13 cellular contexts compared by ENCODE assay signal in genomic region chr4:40206421-40206820, GRCh38. TPM values are rescaled to one million over a fixed set of nuclear protein-coding genes. Genes with fewer than 3 reads are reported as not detected.
DNase-seq lines count a peak whose midpoint lies in the region; ATAC-seq and TF ChIP-seq lines count a peak whose summit lies in the region.
"Had no signal": no experiment of that assay in that cellular context is flagged by ENCODE, and none has a peak within 500 bp of the region (broad histone marks: within the 10 kb centered on the region; RNA-seq: fewer than 3 reads in every experiment).

No MANE protein-coding gene starts in this region.

- no peak for TF ChIP-seq EP300 in transverse colon (IDR thresholded peaks at IDR 0.05; ENCODE audit: low read depth)

- peaks cover 64% of the 10 kb centered on the region for H3K4me1 Mint-ChIP-seq in activated CD8-positive, alpha-beta memory T cell treated with anti-CD3 and anti-CD28 coated beads, Interleukin-2, amount 10 ng/mL, durations not matched to agents 7 days and 5 days
- H3K4me1 Mint-ChIP-seq in T-cell = peaks cover 66 to 90% (median 80%) of the 10 kb centered on the region in 3 donors
- peaks cover 68 to 73% of the 10 kb centered on the region in 2 donors for H3K4me1 Mint-ChIP-seq in effector memory CD8-positive, alpha-beta T cell (ENCODE audit: low read depth in 2 of 2)
- H3K4me1 Mint-ChIP-seq: endodermal cell had no signal

- H3K27ac Mint-ChIP-seq in activated CD8-positive, alpha-beta memory T cell treated with anti-CD3 and anti-CD28 coated beads, Interleukin-2, amount 10 ng/mL, durations not matched to agents 7 days and 5 days = peak overlapping the region; percentile 99
- H3K27ac Mint-ChIP-seq in T-cell = peak overlapping the region; percentile 93 to 96
- H3K27ac Mint-ChIP-seq in effector memory CD8-positive, alpha-beta T cell = peak overlapping the region; percentile 99 to 100

- H3K4me3 Mint-ChIP-seq in activated CD8-positive, alpha-beta memory T cell treated with anti-CD3 and anti-CD28 coated beads, Interleukin-2, amount 10 ng/mL, durations not matched to agents 7 days and 5 days = peak overlapping the region; percentile 98
- peak overlapping the region; percentile 96 to 99 (median 98) for H3K4me3 Mint-ChIP-seq in T-cell
- peak overlapping the region; percentile 98 to 99 for H3K4me3 Mint-ChIP-seq in effector memory CD8-positive, alpha-beta T cell
- H3K4me3 Mint-ChIP-seq: endodermal cell had no signal

- H3K9me3 ChIP-seq in transverse colon = no peaks in the 10 kb centered on the region

- no peaks in the 10 kb centered on the region for H3K27me3 Mint-ChIP-seq in activated CD8-positive, alpha-beta memory T cell treated with anti-CD3 and anti-CD28 coated beads, Interleukin-2, amount 10 ng/mL, durations not matched to agents 7 days and 5 days
- no peaks in the 10 kb centered on the region for H3K27me3 Mint-ChIP-seq in T-cell
- no peaks in the 10 kb centered on the region for H3K27me3 Mint-ChIP-seq in effector memory CD8-positive, alpha-beta T cell

- POLR2A ChIA-PET in T-cell (lab: Charles Lee) = interaction anchor here (0.6 to 4.4 kb wide), 15 partner anchors 8 to 1552 kb away, joined by 3 to 47 read pairs (median 5); partner anchors contain the start of gene RHOH (in 1 of the 2)

- no peak for TF ChIP-seq CTCF in transverse colon (IDR thresholded peaks at IDR 0.05)

- in situ Hi-C loops in transverse colon (cut with MboI; ENCODE audit: low pct_ligation_motif_present in 1 of 4, low pct_unique_long_range_greater_than_20kb in 1 of 4, low sequenced_read_pairs in 3 of 4) = no loop called here

- H3K27ac ChIP-seq in transverse colon = peak overlapping the region; percentile 44 to 82 (median 62)
- H3K27ac ChIP-seq: hepatocyte had no signal

- H3K27me3 ChIP-seq in transverse colon = peaks cover 2% of the 10 kb centered on the region
- H3K27me3 ChIP-seq: hepatocyte had no signal

- no peak for TF ChIP-seq POLR2A in transverse colon (IDR thresholded peaks at IDR 0.05)

- no peaks in the 10 kb centered on the region for H3K9me3 Mint-ChIP-seq in activated CD8-positive, alpha-beta memory T cell treated with anti-CD3 and anti-CD28 coated beads, Interleukin-2, amount 10 ng/mL, durations not matched to agents 7 days and 5 days (ENCODE audit: low read depth)
- H3K9me3 Mint-ChIP-seq in T-cell = no peaks in the 10 kb centered on the region
- H3K9me3 Mint-ChIP-seq in effector memory CD8-positive, alpha-beta T cell = no peaks in the 10 kb centered on the region
- H3K9me3 Mint-ChIP-seq: endodermal cell had no signal

- H3K36me3 Mint-ChIP-seq in activated CD8-positive, alpha-beta memory T cell treated with anti-CD3 and anti-CD28 coated beads, Interleukin-2, amount 10 ng/mL, durations not matched to agents 7 days and 5 days = peaks cover 73% of the 10 kb centered on the region
- peaks cover 52% of the 10 kb centered on the region for H3K36me3 Mint-ChIP-seq in T-cell
- H3K36me3 Mint-ChIP-seq in effector memory CD8-positive, alpha-beta T cell (ENCODE audit: insufficient read depth) = peaks cover 76% of the 10 kb centered on the region

- H3K4me1 ChIP-seq in transverse colon = peaks cover 0 to 3% (median 1%) of the 10 kb centered on the region in 4 donors

- H3K36me3 ChIP-seq in transverse colon = no peaks in the 10 kb centered on the region

- 29 to 33% methylated on average over 2 of the region's 2 CpGs for WGBS in transverse colon (ENCODE audit: low coverage in 1 of 2), 2 donors

- peak; percentile 35 for DNase-seq in activated CD8-positive, alpha-beta memory T cell treated with anti-CD3 and anti-CD28 coated beads, Interleukin-2, amount 10 ng/mL, durations not matched to agents 7 days and 5 days
- no peak for DNase-seq in activated CD8-positive, alpha-beta memory T cell treated with anti-CD3 and anti-CD28 coated beads, Interleukin-2, amount 50 U/mL, for 4 hours
- no peak for DNase-seq in T-cell
- no peak for DNase-seq in effector memory CD8-positive, alpha-beta T cell
- no peak for DNase-seq in transverse colon
- DNase-seq in COLO668 (lab: John Stamatoyannopoulos, UW; ENCODE audit: unreplicated experiment) = no peak
- DNase-seq in mucosa of gallbladder (ENCODE audit: low spot score) = no peak
- DNase-seq: endodermal cell, NCI-H1092, NCI-H69, T1000 had no signal

- CTCF ChIA-PET in activated CD8-positive, alpha-beta memory T cell treated with anti-CD3 and anti-CD28 coated beads, Interleukin-2, amount 10 ng/mL, durations not matched to agents 7 days and 5 days (lab: Charles Lee) = interaction anchor here (0.6 to 2.6 kb wide), 8 partner anchors 9 to 292 kb away, joined by 3 to 11 read pairs (median 4); partner anchors contain the start of gene N4BP2
- CTCF ChIA-PET in T-cell (lab: Charles Lee) = interaction anchor here in 1 of 2 donors (0.6 to 1.4 kb wide), 8 partner anchors 9 to 110 kb away, joined by 3 to 5 read pairs (median 4); no protein-coding TSS in a partner anchor

- H3K4me3 ChIP-seq in transverse colon = peak overlapping the region in 1 of 4 donors; percentile 5
- H3K4me3 ChIP-seq: hepatocyte had no signal

- no peak for ATAC-seq in activated CD8-positive, alpha-beta memory T cell treated with anti-CD3 and anti-CD28 coated beads, Interleukin-2, amount 10 ng/mL, durations not matched to agents 7 days and 5 days
- ATAC-seq in T-cell (replicated peaks in 1 of 4) (peak in 2 of 4 experiments; percentile 17 to 36), GM21447 (IDR thresholded peaks at IDR 0.05; ENCODE audit: unreplicated experiment) (no peak)
- ATAC-seq in effector memory CD8-positive, alpha-beta T cell (replicated peaks) = no peak

- intact Hi-C loops in transverse colon (cut with DNase I; ENCODE audit: low total_unique reads) = no loop called here

RNA-seq across cellular contexts. Expression of gene RHOH, which starts 9.6 kb away (rescaled TPM):
- 100 to 1,000 TPM; 136 to 145 TPM for total RNA-seq in activated CD8-positive, alpha-beta memory T cell treated with anti-CD3 and anti-CD28 coated beads, Interleukin-2, amount 10 ng/mL, durations not matched to agents 7 days and 5 days
- total RNA-seq in T-cell = 100 to 1,000 TPM; 174 to 436 (median 216) TPM
- total RNA-seq in transverse colon = 10 to 100 TPM in 1 of 4 donors, 1 to 10 TPM in 2, not detected in 1; 4.1 to 10.3 (median 4.1) TPM
- 7.9 TPM for total RNA-seq in mucosa of gallbladder
- total RNA-seq: hepatocyte had no signal

Comparison
In these comparisons a context has a peak if more than half of its experiments do, and no peak if none do; other contexts are left out.
1. RNA of gene RHOH, which starts 9.6 kb away (total RNA-seq): 174 to 436 TPM in T-cell and 136 to 145 TPM in activated CD8-positive, alpha-beta memory T cell treated with anti-CD3 and anti-CD28 coated beads, Interleukin-2, amount 10 ng/mL, durations not matched to agents 7 days and 5 days; 7.9 TPM in mucosa of gallbladder (single experiment) and 4.1 to 10.3 TPM in transverse colon; every median in the first group is over 10 times any median in the second.
2. Peak in every context shown above with its lines, with median percentiles within 50 percentile points of each other: H3K27ac Mint-ChIP-seq and H3K4me3 Mint-ChIP-seq.